In genomic region chr2:235898766-235899165, GRCh38 we compare ENCODE assay signal across 20 cellular contexts.
"Had no signal": no experiment of that assay in that cellular context is flagged by ENCODE, and none has a peak within 500 bp of the region (broad histone marks: within the 10 kb centered on the region; RNA-seq: fewer than 3 reads in every experiment).

No MANE protein-coding gene starts in this region.

- ATAC-seq: left lung; lower lobe of right lung; natural killer cell treated with Interleukin-12 subunit alpha and Interleukin-12 subunit beta and Interleukin-15 and Interleukin-18, amount 100 ng/mL, for 72 hours; sciatic nerve; stimulated activated naive B cell treated with anti-CD40 and anti-IgM and Interleukin-4, amounts not matched to agents 10 μg/mL and 1 μg/mL and 100 μg/mL, for 72 hours; stimulated activated naive CD8-positive, alpha-beta T cell treated with anti-CD3 and anti-CD28 coated beads, Interleukin-15, amount 100 ng/mL, for 72 hours had no signal

- DNase-seq: erythroblast; glutamatergic neuron; lower lobe of right lung; retina; spleen; stimulated activated CD4-positive, alpha-beta T cell treated with anti-CD3 and anti-CD28 coated beads, Interleukin-15, amount 100 ng/mL, for 24 hours; stimulated activated CD4-positive, alpha-beta T cell treated with anti-CD3 and anti-CD28 coated beads, Interleukin-1b, Interleukin-23, amount 100 ng/mL, for 48 hours; stimulated activated CD4-positive, alpha-beta T cell treated with anti-CD3 and anti-CD28 coated beads, Interleukin-4, amount 100 ng/mL, for 24 hours; stimulated activated naive B cell treated with anti-CD40 and anti-IgM and Interleukin-4, amounts not matched to agents 10 μg/mL and 1 μg/mL and 100 μg/mL, for 72 hours; stimulated activated naive CD8-positive, alpha-beta T cell treated with anti-CD3 and anti-CD28 coated beads, Interleukin-15, amount 100 ng/mL, for 72 hours; trophoblast cell had no signal

- H3K36me3 ChIP-seq: left lung, lower lobe of right lung, prostate gland, spleen, thoracic aorta had no signal

- H2AFZ ChIP-seq: parathyroid adenoma had no signal

- H3K4me3 ChIP-seq: left lung, lower lobe of right lung, prostate gland, spleen, thoracic aorta had no signal

- FAIRE-seq: frontal cortex, keratinocyte, urothelium cell line had no signal

- H3K4me1 ChIP-seq: left lung, lower lobe of right lung, parathyroid adenoma, prostate gland, spleen had no signal

- H3K9me3 ChIP-seq: left lung, lower lobe of right lung, prostate gland, spleen, thoracic aorta had no signal

- H3K79me2 ChIP-seq: parathyroid adenoma had no signal

- H3K27me3 ChIP-seq: left lung had no signal

- H3K9ac ChIP-seq: parathyroid adenoma had no signal

- H3K27ac ChIP-seq: left lung, lower lobe of right lung, parathyroid adenoma, prostate gland, spleen, thoracic aorta had no signal
